Comparison of ENCODE assay signal across 23 cellular contexts in genomic region chr11:131042041-131042390, GRCh38.
"Had no signal": no experiment of that assay in that cellular context is flagged by ENCODE, and none has a peak within 500 bp of the region (broad histone marks: within the 10 kb centered on the region; RNA-seq: fewer than 3 reads in every experiment).

No MANE protein-coding gene starts in this region.

- H3K79me2 ChIP-seq: hepatocyte had no signal

- H3K27me3 Mint-ChIP-seq: activated CD4-positive, alpha-beta memory T cell treated with anti-CD3 and anti-CD28 coated beads for 36 hours had no signal

- H3K36me3 ChIP-seq: ascending aorta, esophagus muscularis mucosa, pancreas, right atrium auricular region, tibial artery had no signal

- H3K4me1 ChIP-seq: ascending aorta, esophagus muscularis mucosa, pancreas, psoas muscle, right atrium auricular region, tibial artery had no signal

- H3K9me3 ChIP-seq: ascending aorta, esophagus muscularis mucosa, mucosa of descending colon, pancreas, psoas muscle, right atrium auricular region, tibial artery had no signal

- H3K4me3 Mint-ChIP-seq: activated CD4-positive, alpha-beta memory T cell treated with anti-CD3 and anti-CD28 coated beads for 36 hours; activated naive CD4-positive, alpha-beta T cell treated with anti-CD3 and anti-CD28 coated beads, Interleukin-2, amount 50 U/mL, for 24 hours; activated T-helper 1 cell treated with anti-CD3 and anti-CD28 coated beads, Interleukin-12 subunit alpha, Interleukin-12 subunit beta, Interleukin-2, Interleukin-4 antibody, amounts not matched to agents 30 ng/mL and 10 ng/mL and 1 ng/mL, durations not matched to agents 14 hours and 24 hours and 36 hours; central memory CD8-positive, alpha-beta T cell; immature natural killer cell; memory B cell; nephron progenitor cell; stimulated activated naive CD8-positive, alpha-beta T cell treated with anti-CD3 and anti-CD28 coated beads, Interleukin-15, Interleukin-2, amounts not matched to agents 100 ng/mL and 50 ng/mL, for 24 hours had no signal

- H3K4me2 ChIP-seq: hepatocyte had no signal

- H3K4me3 ChIP-seq: ascending aorta, esophagus muscularis mucosa, hepatocyte, mucosa of descending colon, pancreas, psoas muscle, right atrium auricular region, tibial artery had no signal

- H3K4me1 Mint-ChIP-seq: activated naive CD4-positive, alpha-beta T cell treated with anti-CD3 and anti-CD28 coated beads, Interleukin-2, amount 50 U/mL, for 24 hours; central memory CD8-positive, alpha-beta T cell; immature natural killer cell; memory B cell had no signal

- H2AFZ ChIP-seq: hepatocyte had no signal

- H3K27ac Mint-ChIP-seq: activated CD4-positive, alpha-beta memory T cell treated with anti-CD3 and anti-CD28 coated beads for 36 hours; activated naive CD4-positive, alpha-beta T cell treated with anti-CD3 and anti-CD28 coated beads, Interleukin-2, amount 50 U/mL, for 24 hours; activated T-helper 1 cell treated with anti-CD3 and anti-CD28 coated beads, Interleukin-12 subunit alpha, Interleukin-12 subunit beta, Interleukin-2, Interleukin-4 antibody, amounts not matched to agents 30 ng/mL and 10 ng/mL and 1 ng/mL, durations not matched to agents 14 hours and 24 hours and 36 hours; immature natural killer cell; memory B cell; nephron progenitor cell; stimulated activated naive CD8-positive, alpha-beta T cell treated with anti-CD3 and anti-CD28 coated beads, Interleukin-15, Interleukin-2, amounts not matched to agents 100 ng/mL and 50 ng/mL, for 24 hours had no signal

- ATAC-seq: mucosa of descending colon, pancreas, psoas muscle had no signal

- H3K9me3 Mint-ChIP-seq: activated CD4-positive, alpha-beta memory T cell treated with anti-CD3 and anti-CD28 coated beads for 36 hours; activated T-helper 1 cell treated with anti-CD3 and anti-CD28 coated beads, Interleukin-12 subunit alpha, Interleukin-12 subunit beta, Interleukin-2, Interleukin-4 antibody, amounts not matched to agents 30 ng/mL and 10 ng/mL and 1 ng/mL, durations not matched to agents 14 hours and 24 hours and 36 hours; nephron progenitor cell had no signal

- H3K36me3 Mint-ChIP-seq: activated CD4-positive, alpha-beta memory T cell treated with anti-CD3 and anti-CD28 coated beads for 36 hours; activated naive CD4-positive, alpha-beta T cell treated with anti-CD3 and anti-CD28 coated beads, Interleukin-2, amount 50 U/mL, for 24 hours; immature natural killer cell; memory B cell had no signal

- H3K27me3 ChIP-seq: ascending aorta, hepatocyte, right atrium auricular region had no signal

- H3K27ac ChIP-seq: ascending aorta, esophagus muscularis mucosa, hepatocyte, pancreas, psoas muscle, right atrium auricular region, tibial artery had no signal

- DNase-seq: activated CD4-positive, alpha-beta memory T cell treated with anti-CD3 and anti-CD28 coated beads for 36 hours; activated CD4-positive, alpha-beta T cell treated with anti-CD3 and anti-CD28 coated beads for 48 hours; activated gamma-delta T cell; effector memory CD4-positive, alpha-beta T cell; glutamatergic neuron; immature natural killer cell; mucosa of descending colon; nephron progenitor cell; pancreas; psoas muscle; stimulated activated CD4-positive, alpha-beta T cell treated with anti-CD3 and anti-CD28 coated beads, Interleukin-12 subunit alpha, Interleukin-12 subunit beta, amount 100 ng/mL, for 4 hours; stimulated activated CD4-positive, alpha-beta T cell treated with anti-CD3 and anti-CD28 coated beads, Interleukin-4, amount 100 ng/mL, for 4 hours; SW 1271; tibial artery had no signal
